11 cellular contexts compared by ENCODE assay signal in genomic region chr20:57400262-57400701, GRCh38. TPM values are rescaled to one million over a fixed set of nuclear protein-coding genes. Genes with fewer than 3 reads are reported as not detected.
DNase-seq lines count a peak whose midpoint lies in the region; ATAC-seq, FAIRE-seq and TF ChIP-seq lines count a peak whose summit lies in the region.
"Had no signal": no experiment of that assay in that cellular context is flagged by ENCODE, and none has a peak within 500 bp of the region (broad histone marks: within the 10 kb centered on the region; RNA-seq: fewer than 3 reads in every experiment).

No MANE protein-coding gene starts in this region.

- 58 to 76% methylated on average over 5 to 11 of the region's 11 CpGs for WGBS in testis, 2 donors

- H3K4me1 ChIP-seq in CD8-positive, alpha-beta T cell (ENCODE audit: insufficient read depth, low read length) = peaks cover 96% of the 10 kb centered on the region
- H3K4me1 ChIP-seq in neutrophil (ENCODE audit: control insufficient read depth in 1 of 2, insufficient read depth in 1 of 2, low read depth in 1 of 2, low read length in 1 of 2) (peaks cover 99% of the 10 kb centered on the region in 2 experiments), testis (peaks cover 56% of the 10 kb centered on the region)

- POLR2A ChIA-PET in CD8-positive, alpha-beta T cell (lab: Charles Lee) = interaction anchor here (1.0 to 4.0 kb wide), 4 partner anchors 8 to 34 kb away, joined by 3 to 57 read pairs (median 6); no protein-coding TSS in a partner anchor

- no peak for TF ChIP-seq CTCF in CD8-positive, alpha-beta T cell (IDR thresholded peaks at IDR 0.05)
- TF ChIP-seq CTCF in chondrocyte (IDR thresholded peaks at IDR 0.05) = no peak
- peak; percentile 33 for TF ChIP-seq CTCF in neutrophil (IDR thresholded peaks at IDR 0.05)
- no peak for TF ChIP-seq CTCF in testis (IDR thresholded peaks at IDR 0.05)

- H3K9me3 Mint-ChIP-seq in CD8-positive, alpha-beta T cell = no peaks in the 10 kb centered on the region
- H3K9me3 Mint-ChIP-seq in chondrocyte (ENCODE audit: low read depth) = no peaks in the 10 kb centered on the region

- H3K4me3 Mint-ChIP-seq in CD8-positive, alpha-beta T cell = peak overlapping the region; percentile 68
- H3K4me3 Mint-ChIP-seq in chondrocyte (ENCODE audit: unreplicated experiment) = no peak overlapping the region

- intact Hi-C loops in CD8-positive, alpha-beta T cell (cut with DNase I, micrococcal nuclease) = no loop called here
- intact Hi-C loops in testis (cut with DNase I; ENCODE audit: low total_unique reads) = no loop called here

- H3K27me3 ChIP-seq in CD8-positive, alpha-beta T cell (ENCODE audit: insufficient read depth, low read length) = no peaks in the 10 kb centered on the region
- no peaks in the 10 kb centered on the region for H3K27me3 ChIP-seq in neutrophil
- H3K27me3 ChIP-seq in testis = no peaks in the 10 kb centered on the region

- H3K4me1 Mint-ChIP-seq in CD8-positive, alpha-beta T cell (ENCODE audit: low read depth) = peaks cover 87% of the 10 kb centered on the region
- H3K4me1 Mint-ChIP-seq in chondrocyte (ENCODE audit: low read depth) = peaks cover 28% of the 10 kb centered on the region

- no peaks in the 10 kb centered on the region for H3K9me3 ChIP-seq in CD8-positive, alpha-beta T cell (ENCODE audit: low read length)
- H3K9me3 ChIP-seq in neutrophil (no peaks in the 10 kb centered on the region), testis (no peaks in the 10 kb centered on the region)

- H3K36me3 Mint-ChIP-seq in CD8-positive, alpha-beta T cell = peaks cover 93% of the 10 kb centered on the region
- H3K36me3 Mint-ChIP-seq in chondrocyte (ENCODE audit: low read depth) = peaks cover 1% of the 10 kb centered on the region

- TF ChIP-seq POLR2A in testis (IDR thresholded peaks at IDR 0.05) = no peak

- ATAC-seq in CD8-positive, alpha-beta T cell = no peak

- peaks cover 60% of the 10 kb centered on the region for H3K36me3 ChIP-seq in CD8-positive, alpha-beta T cell (ENCODE audit: insufficient read depth, low read length)
- peaks cover 85% of the 10 kb centered on the region for H3K36me3 ChIP-seq in neutrophil
- H3K36me3 ChIP-seq in testis (ENCODE audit: low read depth, missing control alignments) = no peaks in the 10 kb centered on the region

- H3K27me3 Mint-ChIP-seq in CD8-positive, alpha-beta T cell (ENCODE audit: low read depth) = no peaks in the 10 kb centered on the region
- H3K27me3 Mint-ChIP-seq in chondrocyte (ENCODE audit: low read depth) = no peaks in the 10 kb centered on the region

- H3K4me3 ChIP-seq in CD8-positive, alpha-beta T cell (ENCODE audit: low read depth, low read length) = peak overlapping the region; percentile 63
- H3K4me3 ChIP-seq in neutrophil (ENCODE audit: low read depth in 1 of 2, low read length in 1 of 2) = peak overlapping the region in 1 of 2 experiments; percentile 26
- H3K4me3 ChIP-seq in testis = no peak overlapping the region

- H3K27ac ChIP-seq in CD8-positive, alpha-beta T cell (ENCODE audit: low read depth, low read length) = peak overlapping the region; percentile 78
- H3K27ac ChIP-seq in neutrophil (peak overlapping the region; percentile 90), testis (peak overlapping the region in 1 of 2 donors; percentile 2)

- peak overlapping the region; percentile 97 for H3K27ac Mint-ChIP-seq in CD8-positive, alpha-beta T cell
- no peak overlapping the region for H3K27ac Mint-ChIP-seq in chondrocyte (ENCODE audit: unreplicated experiment)

- FAIRE-seq in HTR-8/SVneo (lab: Jason Lieb, UNC) = peak; percentile 28
- FAIRE-seq: islet of Langerhans had no signal

- peak in 2 of 7 experiments; percentile 29 to 31 for DNase-seq in CD8-positive, alpha-beta T cell
- DNase-seq in HTR-8/SVneo (ENCODE audit: insufficient read length, low spot score) = no peak
- peak; percentile 75 for DNase-seq in chondrocyte (ENCODE audit: low spot score)
- DNase-seq in 8988T = no peak
- DNase-seq in testis = no peak
- DNase-seq in D341Med (ENCODE audit: low spot score) = no peak
- no peak for DNase-seq in KG1 (lab: John Stamatoyannopoulos, UW)
- DNase-seq: DMS79, retina had no signal

- CTCF ChIA-PET in CD8-positive, alpha-beta T cell (lab: Charles Lee) = interaction anchor here (0.9 to 6.5 kb wide), 4 partner anchors 10 to 96 kb away, joined by 3 to 53 read pairs (median 12); no protein-coding TSS in a partner anchor

RNA-seq across cellular contexts. Expression of gene RBM38, which starts 9.1 kb away (rescaled TPM):
- 100 to 1,000 TPM; 739 to 743 TPM for total RNA-seq in CD8-positive, alpha-beta T cell
- total RNA-seq in chondrocyte (10.8 to 12.0 TPM (median 11.2 TPM) in 3 replicates), testis (100 to 1,000 TPM; 108 to 114 TPM)
- polyA plus RNA-seq in testis (ENCODE audit: insufficient read depth, low read depth, low replicate concordance) = 69.6 TPM

RNA-seq across cellular contexts. Expression of gene RAE1, which starts 49.2 kb away (rescaled TPM):
- total RNA-seq in CD8-positive, alpha-beta T cell = 10 to 100 TPM; 58.9 to 59.4 TPM
- 17.6 to 22.3 TPM (median 19.0 TPM) in 3 replicates for total RNA-seq in chondrocyte
- 100 to 1,000 TPM; 111 to 157 TPM for total RNA-seq in testis
- polyA plus RNA-seq in testis (ENCODE audit: insufficient read depth, low read depth, low replicate concordance) = 292 TPM

Comparison
In these comparisons a context has a peak if more than half of its experiments do, and no peak if none do; other contexts are left out.
1. RNA of gene RBM38, which starts 9.1 kb away (total RNA-seq): 739 to 743 TPM in CD8-positive, alpha-beta T cell; 108 to 114 TPM in testis and 10.8 to 12.0 TPM in chondrocyte; every median in the first group is over 4 times any median in the second.